Comparison of ENCODE assay signal across 8 cellular contexts in the genomic region with DNA sequence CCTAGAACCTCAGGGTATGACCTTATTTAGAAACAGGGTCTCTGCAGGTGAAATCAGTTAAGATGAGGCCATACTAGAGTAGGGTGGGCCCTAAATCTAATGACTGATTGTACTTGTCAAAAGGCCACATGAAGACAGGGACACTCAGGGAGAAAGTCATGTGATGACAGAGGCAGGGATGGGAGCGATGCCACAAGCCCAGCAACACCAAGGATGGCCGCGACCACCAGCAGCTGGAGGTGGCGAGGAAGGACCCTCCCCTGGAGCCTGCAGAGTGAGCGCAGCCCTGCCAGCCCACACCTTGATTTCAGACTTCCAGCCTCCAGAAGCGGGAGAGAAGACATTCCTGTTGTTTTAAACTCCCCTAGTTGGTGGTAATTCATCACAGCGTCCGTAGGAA.
"Had no signal": no experiment of that assay in that cellular context is flagged by ENCODE, and none has a peak within 500 bp of the region (broad histone marks: within the 10 kb centered on the region; RNA-seq: fewer than 3 reads in every experiment).

No MANE protein-coding gene starts in this region.

- ATAC-seq: HepG2 had no signal

- DNase-seq: H9, HCEC 1CT, HFFc6, KBM-7 had no signal

- H3K4me3 ChIP-seq: GM23338 had no signal

- H3K27ac ChIP-seq: KMS-11 had no signal

- H3K4me3 Mint-ChIP-seq: GM23338, H9, HFFc6 had no signal

- H3K27ac Mint-ChIP-seq: GM23338, HFFc6, IgD-negative memory B cell had no signal

- H3K9me3 Mint-ChIP-seq: GM23338, H9, HFFc6, IgD-negative memory B cell had no signal
